14 cellular contexts compared by ENCODE assay signal in genomic region chr16:46928811-46929210, GRCh38.
"Had no signal": no experiment of that assay in that cellular context is flagged by ENCODE, and none has a peak within 500 bp of the region (broad histone marks: within the 10 kb centered on the region; RNA-seq: fewer than 3 reads in every experiment).

No MANE protein-coding gene starts in this region.

- H3K27me3 Mint-ChIP-seq: activated naive CD4-positive, alpha-beta T cell treated with anti-CD3 and anti-CD28 coated beads, Interleukin-2, amount 10 ng/mL, durations not matched to agents 7 days and 5 days; stimulated activated memory B cell treated with anti-CD40 and anti-IgM and Interleukin-4, amounts not matched to agents 10 μg/mL and 1 μg/mL and 100 μg/mL, for 72 hours had no signal

- H3K27ac ChIP-seq: esophagus muscularis mucosa, left lung, neutrophil, parathyroid adenoma, thyroid gland, vagina had no signal

- H3K4me3 Mint-ChIP-seq: activated naive CD4-positive, alpha-beta T cell treated with anti-CD3 and anti-CD28 coated beads, Interleukin-2, amount 10 ng/mL, durations not matched to agents 7 days and 5 days; naive thymus-derived CD8-positive, alpha-beta T cell; stimulated activated memory B cell treated with anti-CD40 and anti-IgM and Interleukin-4, amounts not matched to agents 10 μg/mL and 1 μg/mL and 100 μg/mL, for 72 hours; T-helper 2 cell treated with Interferon-gamma antibody and Interleukin-4, amounts not matched to agents 5 μg/mL and 100 μg/mL, for 36 hours had no signal

- H3K27ac Mint-ChIP-seq: activated naive CD4-positive, alpha-beta T cell treated with anti-CD3 and anti-CD28 coated beads, Interleukin-2, amount 10 ng/mL, durations not matched to agents 7 days and 5 days; activated T-helper 2 cell treated with anti-CD3 and anti-CD28 coated beads, Interferon-gamma antibody, Interleukin-2, Interleukin-4, amounts not matched to agents 10 μg/mL and 5 μg/mL and 100 μg/mL, durations not matched to agents 14 hours and 24 hours and 36 hours; stimulated activated memory B cell treated with anti-CD40 and anti-IgM and Interleukin-4, amounts not matched to agents 10 μg/mL and 1 μg/mL and 100 μg/mL, for 72 hours; T-helper 2 cell treated with Interferon-gamma antibody and Interleukin-4, amounts not matched to agents 5 μg/mL and 100 μg/mL, for 36 hours had no signal

- H3K9me3 Mint-ChIP-seq: activated naive CD4-positive, alpha-beta T cell treated with anti-CD3 and anti-CD28 coated beads, Interleukin-2, amount 10 ng/mL, durations not matched to agents 7 days and 5 days; activated T-helper 2 cell treated with anti-CD3 and anti-CD28 coated beads, Interferon-gamma antibody, Interleukin-2, Interleukin-4, amounts not matched to agents 10 μg/mL and 5 μg/mL and 100 μg/mL, durations not matched to agents 14 hours and 24 hours and 36 hours; naive thymus-derived CD8-positive, alpha-beta T cell; stimulated activated memory B cell treated with anti-CD40 and anti-IgM and Interleukin-4, amounts not matched to agents 10 μg/mL and 1 μg/mL and 100 μg/mL, for 72 hours; T-helper 2 cell treated with Interferon-gamma antibody and Interleukin-4, amounts not matched to agents 5 μg/mL and 100 μg/mL, for 36 hours had no signal

- DNase-seq: activated naive CD4-positive, alpha-beta T cell treated with anti-CD3 and anti-CD28 coated beads, Interleukin-2, amount 10 ng/mL, durations not matched to agents 7 days and 5 days; activated T-cell treated with anti-CD3 and anti-CD28 coated beads for 4 hours; hippocampal formation; left lung; mammary epithelial cell; naive thymus-derived CD8-positive, alpha-beta T cell; thyroid gland had no signal

- H3K4me1 Mint-ChIP-seq: activated naive CD4-positive, alpha-beta T cell treated with anti-CD3 and anti-CD28 coated beads, Interleukin-2, amount 10 ng/mL, durations not matched to agents 7 days and 5 days had no signal

- H3K36me3 Mint-ChIP-seq: naive thymus-derived CD8-positive, alpha-beta T cell had no signal
